ENCODE assay signal across 7 cellular contexts in the genomic region with DNA sequence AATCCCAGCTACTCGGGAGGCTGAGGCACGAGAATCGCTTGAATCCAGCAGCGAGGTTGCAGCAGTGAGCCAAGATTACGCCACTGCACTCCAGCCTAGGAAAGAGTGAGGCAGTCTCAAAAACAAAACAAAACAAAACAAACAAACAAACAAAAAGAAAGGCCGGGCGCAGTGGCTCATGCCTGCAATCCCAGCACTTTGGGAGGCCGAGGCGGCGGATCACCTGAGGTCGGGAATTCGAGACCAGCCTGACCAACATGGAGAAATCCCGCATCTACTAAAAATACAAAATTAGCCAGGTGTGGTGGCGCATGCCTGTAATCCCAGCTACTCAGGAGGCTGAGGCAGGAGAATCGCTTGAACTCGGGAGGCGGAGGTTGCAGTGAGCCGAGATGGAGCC. TPM values are rescaled to one million over a fixed set of nuclear protein-coding genes. Genes with fewer than 3 reads are reported as not detected.
DNase-seq lines count a peak whose midpoint lies in the region; ATAC-seq and TF ChIP-seq lines count a peak whose summit lies in the region.
"Not testable (repeated sequence)": the region's sequence is repeated elsewhere in the genome, so short reads cannot be mapped to it uniquely, and the experiment has no call there.

No MANE protein-coding gene starts in this region.

- H3K4me1 Mint-ChIP-seq in T-helper 2 cell treated with Interferon-gamma antibody and Interleukin-4, amounts not matched to agents 5 μg/mL and 100 μg/mL, for 36 hours (ENCODE audit: low read depth) = peaks cover 55% of the 10 kb centered on the region
- H3K4me1 Mint-ChIP-seq in activated T-cell treated with anti-CD3 and anti-CD28 coated beads, Interleukin-2, amount 50 U/mL, for 24 hours (ENCODE audit: low read depth) = peaks cover 67% of the 10 kb centered on the region
- peaks cover 54% of the 10 kb centered on the region for H3K4me1 Mint-ChIP-seq in activated naive CD8-positive, alpha-beta T cell treated with anti-CD3 and anti-CD28 coated beads, Interleukin-2, amount 10 ng/mL, durations not matched to agents 7 days and 5 days
- peaks cover 51 to 77% (median 70%) of the 10 kb centered on the region in 7 donors for H3K4me1 Mint-ChIP-seq in naive thymus-derived CD4-positive, alpha-beta T cell

- TF ChIP-seq EP300 in esophagus muscularis mucosa (IDR thresholded peaks at IDR 0.05) = not testable (repeated sequence)

- in situ Hi-C loops in GM23248 (cut with MboI) = not testable (repeated sequence)

- H3K9me3 ChIP-seq in GM23248 (ENCODE audit: low read depth); esophagus muscularis mucosa; naive thymus-derived CD4-positive, alpha-beta T cell (ENCODE audit: control insufficient read depth in 2 of 3, low read length in 3 of 3); spleen: not testable (repeated sequence)

- not testable (repeated sequence) for DNase-seq in GM23248; T-helper 2 cell treated with Interferon-gamma antibody and Interleukin-4, amounts not matched to agents 5 μg/mL and 100 μg/mL, for 36 hours (ENCODE audit: low spot score); esophagus muscularis mucosa (ENCODE audit: extremely low spot score); naive thymus-derived CD4-positive, alpha-beta T cell
- peak; percentile 27 for DNase-seq in activated T-cell treated with anti-CD3 and anti-CD28 coated beads, Interleukin-2, amount 50 U/mL, for 24 hours
- DNase-seq in activated naive CD8-positive, alpha-beta T cell treated with anti-CD3 and anti-CD28 coated beads, Interleukin-2, amount 10 ng/mL, durations not matched to agents 7 days and 5 days = peak; percentile 28
- DNase-seq in spleen = peak; percentile 66

- H3F3A ChIP-seq in GM23248 (ENCODE audit: insufficient read depth) = peaks cover 39% of the 10 kb centered on the region

- not testable (repeated sequence) for H3K27ac ChIP-seq in GM23248
- peak overlapping the region; percentile 94 to 98 (median 97) for H3K27ac ChIP-seq in esophagus muscularis mucosa (replicated peaks in 1 of 4)
- H3K27ac ChIP-seq in naive thymus-derived CD4-positive, alpha-beta T cell (ENCODE audit: low read depth, low read length) = peak overlapping the region; percentile 96
- peak overlapping the region in 3 of 8 donors; percentile 98 to 99 (median 99) for H3K27ac ChIP-seq in spleen

- not testable (repeated sequence) for H3K9me3 Mint-ChIP-seq in T-helper 2 cell treated with Interferon-gamma antibody and Interleukin-4, amounts not matched to agents 5 μg/mL and 100 μg/mL, for 36 hours; activated T-cell treated with anti-CD3 and anti-CD28 coated beads, Interleukin-2, amount 50 U/mL, for 24 hours; activated naive CD8-positive, alpha-beta T cell treated with anti-CD3 and anti-CD28 coated beads, Interleukin-2, amount 10 ng/mL, durations not matched to agents 7 days and 5 days; naive thymus-derived CD4-positive, alpha-beta T cell

- H3K9ac ChIP-seq in GM23248 = not testable (repeated sequence)

- 92% methylated on average over 18 of the region's 18 CpGs for WGBS in GM23248 (ENCODE audit: low coverage in 1 of 2, low lambda C conversion rate in 2 of 2, missing lambda C conversion rate in 2 of 2), 2 experiments
- 94% methylated on average over 18 of the region's 18 CpGs for WGBS in esophagus muscularis mucosa
- WGBS in spleen, 5 donors = 84 to 91% (median 87%) methylated on average over 18 of the region's 18 CpGs

- not testable (repeated sequence) for TF ChIP-seq CTCF in esophagus muscularis mucosa (IDR thresholded peaks at IDR 0.05); spleen (IDR thresholded peaks at IDR 0.05 in 8 of 11, conservative IDR thresholded peaks at IDR 0.05 in 3 of 11)

- H3K27me3 Mint-ChIP-seq in T-helper 2 cell treated with Interferon-gamma antibody and Interleukin-4, amounts not matched to agents 5 μg/mL and 100 μg/mL, for 36 hours (ENCODE audit: low read depth); activated T-cell treated with anti-CD3 and anti-CD28 coated beads, Interleukin-2, amount 50 U/mL, for 24 hours; activated naive CD8-positive, alpha-beta T cell treated with anti-CD3 and anti-CD28 coated beads, Interleukin-2, amount 10 ng/mL, durations not matched to agents 7 days and 5 days; naive thymus-derived CD4-positive, alpha-beta T cell: not testable (repeated sequence)

- H3K36me3 ChIP-seq in GM23248 (ENCODE audit: low read depth) = peaks cover 12% of the 10 kb centered on the region; the same call in 1 of the 2 replicates
- H3K36me3 ChIP-seq in esophagus muscularis mucosa = peaks cover 0 to 19% (median 10%) of the 10 kb centered on the region in 4 donors
- peaks cover 0 to 11% (median 0%) of the 10 kb centered on the region in 3 experiments for H3K36me3 ChIP-seq in naive thymus-derived CD4-positive, alpha-beta T cell (ENCODE audit: control insufficient read depth in 2 of 3, insufficient read depth in 3 of 3, low read length in 3 of 3)
- H3K36me3 ChIP-seq in spleen = peaks cover 0 to 53% (median 19%) of the 10 kb centered on the region in 6 donors

- H4K20me1 ChIP-seq in GM23248 (ENCODE audit: insufficient read depth) = peaks cover 39% of the 10 kb centered on the region

- not testable (repeated sequence) for H3K9me2 ChIP-seq in GM23248 (ENCODE audit: insufficient read depth)

- peak overlapping the region; percentile 95 for H3K4me2 ChIP-seq in GM23248 (ENCODE audit: unreplicated experiment)

- TF ChIP-seq POLR2A in esophagus muscularis mucosa (IDR thresholded peaks at IDR 0.05; ENCODE audit: low read depth); spleen (IDR thresholded peaks at IDR 0.05): not testable (repeated sequence)

- intact Hi-C loops in esophagus muscularis mucosa (cut with DNase I) = not testable (repeated sequence)
- intact Hi-C loops in naive thymus-derived CD4-positive, alpha-beta T cell (cut with micrococcal nuclease) = loop anchor here (5.0 to 10.0 kb wide), 4 partner anchors 43 to 410 kb away; partner anchors contain the start of genes DNAH1 (in 1 of the 2), DUSP7 (in 1 of the 2), GNL3 (in 1 of the 2) and NT5DC2 (in 1 of the 2)
- intact Hi-C loops in spleen (cut with DNase I; ENCODE audit: low total_unique reads) = loop anchor here (5.0 kb wide), 1 partner anchor 37 kb away; the partner anchor contains the start of gene TWF2

- H3K27ac Mint-ChIP-seq in T-helper 2 cell treated with Interferon-gamma antibody and Interleukin-4, amounts not matched to agents 5 μg/mL and 100 μg/mL, for 36 hours = peak overlapping the region; percentile 82
- peak overlapping the region; percentile 97 for H3K27ac Mint-ChIP-seq in activated T-cell treated with anti-CD3 and anti-CD28 coated beads, Interleukin-2, amount 50 U/mL, for 24 hours
- peak overlapping the region; percentile 97 for H3K27ac Mint-ChIP-seq in activated naive CD8-positive, alpha-beta T cell treated with anti-CD3 and anti-CD28 coated beads, Interleukin-2, amount 10 ng/mL, durations not matched to agents 7 days and 5 days
- peak overlapping the region; percentile 87 to 99 (median 96) for H3K27ac Mint-ChIP-seq in naive thymus-derived CD4-positive, alpha-beta T cell

- CTCF ChIA-PET in naive thymus-derived CD4-positive, alpha-beta T cell (lab: Charles Lee) = interaction anchor here (9.4 kb wide), 1 partner anchor 36 kb away, joined by 126 read pairs; the partner anchor contains the start of gene TWF2

- H3K4me3 Mint-ChIP-seq in T-helper 2 cell treated with Interferon-gamma antibody and Interleukin-4, amounts not matched to agents 5 μg/mL and 100 μg/mL, for 36 hours = peak overlapping the region; percentile 98
- peak overlapping the region; percentile 89 for H3K4me3 Mint-ChIP-seq in activated T-cell treated with anti-CD3 and anti-CD28 coated beads, Interleukin-2, amount 50 U/mL, for 24 hours
- H3K4me3 Mint-ChIP-seq in activated naive CD8-positive, alpha-beta T cell treated with anti-CD3 and anti-CD28 coated beads, Interleukin-2, amount 10 ng/mL, durations not matched to agents 7 days and 5 days = peak overlapping the region; percentile 98
- peak overlapping the region; percentile 91 to 99 (median 98) for H3K4me3 Mint-ChIP-seq in naive thymus-derived CD4-positive, alpha-beta T cell

- peaks cover 71% of the 10 kb centered on the region for H3K36me3 Mint-ChIP-seq in T-helper 2 cell treated with Interferon-gamma antibody and Interleukin-4, amounts not matched to agents 5 μg/mL and 100 μg/mL, for 36 hours (ENCODE audit: low read depth)
- peaks cover 96% of the 10 kb centered on the region for H3K36me3 Mint-ChIP-seq in activated T-cell treated with anti-CD3 and anti-CD28 coated beads, Interleukin-2, amount 50 U/mL, for 24 hours (ENCODE audit: low read depth)
- H3K36me3 Mint-ChIP-seq in activated naive CD8-positive, alpha-beta T cell treated with anti-CD3 and anti-CD28 coated beads, Interleukin-2, amount 10 ng/mL, durations not matched to agents 7 days and 5 days = peaks cover 52% of the 10 kb centered on the region
- peaks cover 6 to 61% (median 22%) of the 10 kb centered on the region in 5 donors for H3K36me3 Mint-ChIP-seq in naive thymus-derived CD4-positive, alpha-beta T cell

- POLR2A ChIA-PET in activated naive CD8-positive, alpha-beta T cell treated with anti-CD3 and anti-CD28 coated beads, Interleukin-2, amount 10 ng/mL, durations not matched to agents 7 days and 5 days (lab: Charles Lee) = interaction anchor here (25.1 kb wide), 1 partner anchor 29 kb away, joined by 1053 read pairs; the partner anchor contains the start of genes PPM1M and TWF2
- POLR2A ChIA-PET in naive thymus-derived CD4-positive, alpha-beta T cell (lab: Charles Lee) = interaction anchor here (1.8 to 21.6 kb wide), 2 partner anchors 11 to 36 kb away, joined by 16 to 1418 read pairs; partner anchors contain the start of genes PPM1M, TLR9 and TWF2

- not testable (repeated sequence) for ATAC-seq in activated naive CD8-positive, alpha-beta T cell treated with anti-CD3 and anti-CD28 coated beads, Interleukin-2, amount 10 ng/mL, durations not matched to agents 7 days and 5 days (ENCODE audit: low read depth); naive thymus-derived CD4-positive, alpha-beta T cell

- H3K4me3 ChIP-seq in GM23248 = not testable (repeated sequence)
- H3K4me3 ChIP-seq in esophagus muscularis mucosa (peak overlapping the region in 1 of 4 donors; percentile 90), spleen (peak overlapping the region in 2 of 8 donors; percentile 83 to 95)
- peak overlapping the region; percentile 22 for H3K4me3 ChIP-seq in naive thymus-derived CD4-positive, alpha-beta T cell (ENCODE audit: low read length)

- peaks cover 92% of the 10 kb centered on the region for H3K79me2 ChIP-seq in GM23248 (ENCODE audit: insufficient read depth)

- H3K27me3 ChIP-seq in GM23248 (replicated peaks; ENCODE audit: insufficient read depth); esophagus muscularis mucosa; naive thymus-derived CD4-positive, alpha-beta T cell (ENCODE audit: control insufficient read depth in 2 of 2, insufficient read depth in 2 of 2, low read length in 2 of 2); spleen (replicated peaks in 1 of 7): not testable (repeated sequence)

- H3K4me1 ChIP-seq in GM23248 (ENCODE audit: insufficient read depth) (peaks cover 37% of the 10 kb centered on the region), esophagus muscularis mucosa (peaks cover 73 to 83% (median 80%) of the 10 kb centered on the region in 4 donors), spleen (peaks cover 75 to 90% (median 85%) of the 10 kb centered on the region in 6 donors)
- peaks cover 41 to 45% of the 10 kb centered on the region in 2 donors for H3K4me1 ChIP-seq in naive thymus-derived CD4-positive, alpha-beta T cell (ENCODE audit: control insufficient read depth in 2 of 2, insufficient read depth in 2 of 2, low read length in 2 of 2)

- not testable (repeated sequence) for H2AFZ ChIP-seq in GM23248

RNA-seq across cellular contexts. Expression of gene WDR82, which starts 3.7 kb away (rescaled TPM):
- total RNA-seq in GM23248 (2014; rRNA removed; shearing (Covaris generic)) = 45.3 and 56.1 TPM in 2 replicates
- polyA plus RNA-seq in GM23248 (2016; fragmentation: Nextera tagmentation; extraction: Ambion mirVana) (16.1 and 18.7 TPM in 2 replicates), spleen (10 to 100 TPM; 20.9 to 35.8 (median 23.6) TPM)
- 100 to 1,000 TPM; 134 to 140 TPM for total RNA-seq in activated naive CD8-positive, alpha-beta T cell treated with anti-CD3 and anti-CD28 coated beads, Interleukin-2, amount 10 ng/mL, durations not matched to agents 7 days and 5 days
- total RNA-seq in esophagus muscularis mucosa (100 to 1,000 TPM in 1 of 4 donors, 10 to 100 TPM in 3; 62.6 to 101 (median 80.9) TPM), spleen (10 to 100 TPM; 60.5 to 80.6 (median 72.0) TPM)
- 100 to 1,000 TPM; 112 to 161 (median 135) TPM for total RNA-seq in naive thymus-derived CD4-positive, alpha-beta T cell
- polyA plus RNA-seq in naive thymus-derived CD4-positive, alpha-beta T cell = 100 to 1,000 TPM; 127 to 181 TPM

RNA-seq across cellular contexts. Expression of gene GLYCTK, which starts 12.8 kb away (rescaled TPM):
- 4.9 and 10.0 TPM in 2 replicates for total RNA-seq in GM23248 (2014; rRNA removed; shearing (Covaris generic))
- polyA plus RNA-seq in GM23248 (2016; fragmentation: Nextera tagmentation; extraction: Ambion mirVana) (2.5 and 2.7 TPM in 2 replicates), spleen (10 to 100 TPM; 14.9 to 22.5 (median 22.2) TPM)
- 10 to 100 TPM; 26.2 to 31.2 TPM for total RNA-seq in activated naive CD8-positive, alpha-beta T cell treated with anti-CD3 and anti-CD28 coated beads, Interleukin-2, amount 10 ng/mL, durations not matched to agents 7 days and 5 days
- total RNA-seq in esophagus muscularis mucosa (1 to 10 TPM; 4.1 to 5.3 (median 4.8) TPM), spleen (10 to 100 TPM; 13.4 to 31.9 (median 26.8) TPM)
- 10 to 100 TPM; 24.3 to 38.3 (median 32.8) TPM for total RNA-seq in naive thymus-derived CD4-positive, alpha-beta T cell
- polyA plus RNA-seq in naive thymus-derived CD4-positive, alpha-beta T cell = 10 to 100 TPM in 1 of 2 donors, 1 to 10 TPM in 1; 8.0 to 15.5 TPM

RNA-seq across cellular contexts. Expression of gene PPM1M, which starts 29.2 kb away (rescaled TPM):
- 26.7 and 35.7 TPM in 2 replicates for total RNA-seq in GM23248 (2014; rRNA removed; shearing (Covaris generic))
- polyA plus RNA-seq in GM23248 (2016; fragmentation: Nextera tagmentation; extraction: Ambion mirVana) (19.3 and 21.6 TPM in 2 replicates), spleen (10 to 100 TPM; 29.2 to 37.2 (median 33.6) TPM)
- 100 to 1,000 TPM; 101 to 105 TPM for total RNA-seq in activated naive CD8-positive, alpha-beta T cell treated with anti-CD3 and anti-CD28 coated beads, Interleukin-2, amount 10 ng/mL, durations not matched to agents 7 days and 5 days
- total RNA-seq in esophagus muscularis mucosa (10 to 100 TPM; 24.1 to 35.7 (median 32.4) TPM), spleen (10 to 100 TPM; 26.3 to 77.8 (median 55.8) TPM)
- 10 to 100 TPM; 55.8 to 81.0 (median 74.5) TPM for total RNA-seq in naive thymus-derived CD4-positive, alpha-beta T cell
- 100 to 1,000 TPM in 1 of 2 donors, 10 to 100 TPM in 1; 68.8 to 135 TPM for polyA plus RNA-seq in naive thymus-derived CD4-positive, alpha-beta T cell

RNA-seq across cellular contexts. Expression of gene TWF2, which starts 35.8 kb away (rescaled TPM):
- 124 and 137 TPM in 2 replicates for total RNA-seq in GM23248 (2014; rRNA removed; shearing (Covaris generic))
- 95.1 and 105 TPM in 2 replicates for polyA plus RNA-seq in GM23248 (2016; fragmentation: Nextera tagmentation; extraction: Ambion mirVana)
- 100 to 1,000 TPM; 118 to 122 TPM for total RNA-seq in activated naive CD8-positive, alpha-beta T cell treated with anti-CD3 and anti-CD28 coated beads, Interleukin-2, amount 10 ng/mL, durations not matched to agents 7 days and 5 days
- 10 to 100 TPM; 66.4 to 89.5 (median 79.9) TPM for total RNA-seq in esophagus muscularis mucosa
- 100 to 1,000 TPM in 1 of 5 experiments, 10 to 100 TPM in 4; 38.7 to 110 (median 63.7) TPM for total RNA-seq in naive thymus-derived CD4-positive, alpha-beta T cell
- 100 to 1,000 TPM; 104 to 147 TPM for polyA plus RNA-seq in naive thymus-derived CD4-positive, alpha-beta T cell
- 100 to 1,000 TPM in 1 of 7 donors, 10 to 100 TPM in 6; 57.5 to 109 (median 68.2) TPM for total RNA-seq in spleen
- 10 to 100 TPM; 47.3 to 71.4 (median 59.8) TPM for polyA plus RNA-seq in spleen

RNA-seq across cellular contexts. Expression of gene DNAH1, which starts 41.3 kb away (rescaled TPM):
- 4.0 and 7.0 TPM in 2 replicates for total RNA-seq in GM23248 (2014; rRNA removed; shearing (Covaris generic))
- 0.81 and 0.89 TPM in 2 replicates for polyA plus RNA-seq in GM23248 (2016; fragmentation: Nextera tagmentation; extraction: Ambion mirVana)
- total RNA-seq in activated naive CD8-positive, alpha-beta T cell treated with anti-CD3 and anti-CD28 coated beads, Interleukin-2, amount 10 ng/mL, durations not matched to agents 7 days and 5 days = 10 to 100 TPM; 28.5 to 30.0 TPM
- 1 to 10 TPM; 3.4 to 5.4 (median 3.6) TPM for total RNA-seq in esophagus muscularis mucosa
- 10 to 100 TPM; 32.1 to 69.2 (median 49.0) TPM for total RNA-seq in naive thymus-derived CD4-positive, alpha-beta T cell
- 1 to 10 TPM in 1 of 2 donors, under 1 TPM in 1; 0.35 to 1.7 TPM for polyA plus RNA-seq in naive thymus-derived CD4-positive, alpha-beta T cell
- 10 to 100 TPM; 21.0 to 35.8 (median 27.1) TPM for total RNA-seq in spleen
- polyA plus RNA-seq in spleen = 10 to 100 TPM in 1 of 3 donors, 1 to 10 TPM in 2; 4.9 to 10.1 (median 9.7) TPM
